8 cellular contexts compared by ENCODE assay signal in genomic region chr1:247332901-247333361, GRCh38. TPM values are rescaled to one million over a fixed set of nuclear protein-coding genes. Genes with fewer than 3 reads are reported as not detected.
DNase-seq lines count a peak whose midpoint lies in the region; ATAC-seq and TF ChIP-seq lines count a peak whose summit lies in the region.

No MANE protein-coding gene starts in this region.

- TF ChIP-seq CTCF in left lung (IDR thresholded peaks at IDR 0.05), result no peak

- H3K27ac ChIP-seq in caudate nucleus (ENCODE audit: low read depth, low read length) (peak overlapping the region; percentile 52), left lung (peak overlapping the region; percentile 86 to 87), substantia nigra (ENCODE audit: low read depth, low read length, poor library complexity, severe bottlenecking) (peak overlapping the region; percentile 71)

- peaks cover 11 to 44% of the 10 kb centered on the region in 2 donors for H3K4me1 ChIP-seq in left lung

- ATAC-seq in left lung (peak; percentile 19), GM21576 (IDR thresholded peaks at IDR 0.05; ENCODE audit: unreplicated experiment) (no peak)

- peak overlapping the region; percentile 95 to 98 for H3K4me3 ChIP-seq in left lung

- no peaks in the 10 kb centered on the region for H3K9me3 ChIP-seq in left lung

- peaks cover 0 to 20% of the 10 kb centered on the region in 2 donors for H3K36me3 ChIP-seq in left lung

- intact Hi-C loops in left lung (cut with DNase I), result no loop called here

- DNase-seq in ELF-1 (ENCODE audit: low read depth, low spot score) (peak; percentile 46), NCI-H774 (lab: John Stamatoyannopoulos, UW) (peak; percentile 19), caudate nucleus (lab: John Stamatoyannopoulos, UW) (peak in 22 of 61 donors; percentile 5 to 53 (median 32)), left lung (peak in 1 of 2 donors; percentile 73), substantia nigra (lab: John Stamatoyannopoulos, UW) (peak in 23 of 49 donors; percentile 3 to 43 (median 25)), inferior parietal cortex (ENCODE audit: extremely low spot score) (no peak)
- DNase-seq in effector CD4-positive, alpha-beta T cell, result no peak

- peaks cover 0 to 16% of the 10 kb centered on the region in 2 donors for H3K27me3 ChIP-seq in left lung

RNA-seq across cellular contexts. Expression of gene ZNF496, which starts 1.3 kb away (rescaled TPM):
- 10 to 100 TPM; 18.2 to 19.2 TPM for total RNA-seq in left lung

Comparison
In these comparisons a context has a peak if more than half of its experiments do, and no peak if none do; other contexts are left out.
1. DNase-seq: peak in ELF-1 (single experiment) and NCI-H774 (single experiment); none in effector CD4-positive, alpha-beta T cell (single experiment) and inferior parietal cortex (single experiment).
2. Peak in every context shown above with its lines, with median percentiles within 50 percentile points of each other: H3K27ac ChIP-seq.